Comparison of ENCODE assay signal across 21 cellular contexts in the genomic region with DNA sequence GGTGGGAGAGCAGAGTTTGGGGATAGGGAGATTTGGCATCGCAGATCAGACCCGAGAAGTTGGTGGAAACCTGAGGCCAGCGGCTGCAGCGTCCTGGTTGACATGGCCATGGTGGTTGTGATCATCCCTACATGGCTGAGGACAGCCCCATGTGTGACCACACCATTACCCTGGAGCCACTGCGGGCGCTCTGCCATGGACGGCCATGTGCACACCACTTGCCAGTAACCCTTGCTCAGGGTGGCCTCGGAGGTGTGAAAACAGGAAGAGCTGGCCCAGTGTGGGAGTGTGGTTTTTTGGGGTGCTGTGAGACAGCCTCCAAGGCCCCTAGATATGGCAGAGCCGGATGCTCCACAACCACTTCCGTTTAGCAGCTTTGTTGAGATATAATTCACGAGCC.
DNase-seq lines count a peak whose midpoint lies in the region; ATAC-seq and TF ChIP-seq lines count a peak whose summit lies in the region.
"Had no signal": no experiment of that assay in that cellular context is flagged by ENCODE, and none has a peak within 500 bp of the region (broad histone marks: within the 10 kb centered on the region; RNA-seq: fewer than 3 reads in every experiment).

No MANE protein-coding gene starts in this region.

- H3K4me2 ChIP-seq in osteoblast (ENCODE audit: insufficient read depth, low read length) = no peak overlapping the region
- H3K4me2 ChIP-seq: GM23338 had no signal

- TF ChIP-seq CTCF in CD8-positive, alpha-beta T cell (IDR thresholded peaks at IDR 0.05) = no peak
- no peak for TF ChIP-seq CTCF in osteoblast (IDR thresholded peaks at IDR 0.05; ENCODE audit: extremely low read depth, low read depth, low read length)

- H3K27ac Mint-ChIP-seq in CD8-positive, alpha-beta T cell = peak overlapping the region; percentile 22
- H3K27ac Mint-ChIP-seq: GM23338, nephron progenitor cell had no signal

- intact Hi-C loops in CD8-positive, alpha-beta T cell (cut with DNase I, micrococcal nuclease) = no loop called here

- no peak overlapping the region for H2AFZ ChIP-seq in osteoblast (ENCODE audit: low read length)
- H2AFZ ChIP-seq: GM23338 had no signal

- H3K9me3 Mint-ChIP-seq in CD8-positive, alpha-beta T cell = no peaks in the 10 kb centered on the region
- H3K9me3 Mint-ChIP-seq: GM23338, nephron progenitor cell had no signal

- no peaks in the 10 kb centered on the region for H3K79me2 ChIP-seq in osteoblast (ENCODE audit: insufficient read depth, low read length)

- H3K9me3 ChIP-seq in CD8-positive, alpha-beta T cell (ENCODE audit: low read length) = no peaks in the 10 kb centered on the region
- no peaks in the 10 kb centered on the region for H3K9me3 ChIP-seq in osteoblast (ENCODE audit: low read depth, low read length)
- H3K9me3 ChIP-seq: ascending aorta, heart left ventricle, sigmoid colon, testis had no signal

- no peaks in the 10 kb centered on the region for H4K20me1 ChIP-seq in osteoblast (ENCODE audit: insufficient read depth, low read length)

- POLR2A ChIA-PET in CD8-positive, alpha-beta T cell (lab: Charles Lee) = no interaction called here

- H3K4me1 ChIP-seq in CD8-positive, alpha-beta T cell (ENCODE audit: insufficient read depth, low read length) = no peaks in the 10 kb centered on the region
- peaks cover 3% of the 10 kb centered on the region for H3K4me1 ChIP-seq in osteoblast (ENCODE audit: insufficient read depth, low read length)
- H3K4me1 ChIP-seq: sigmoid colon had no signal

- ATAC-seq in CD8-positive, alpha-beta T cell = peak; percentile 77
- no peak for ATAC-seq in HG03196 (IDR thresholded peaks at IDR 0.05; ENCODE audit: unreplicated experiment)
- ATAC-seq in HG03095 (IDR thresholded peaks at IDR 0.05; ENCODE audit: unreplicated experiment) = no peak
- ATAC-seq: GM23338, heart left ventricle, Right ventricle myocardium inferior had no signal

- H3K36me3 ChIP-seq in CD8-positive, alpha-beta T cell (ENCODE audit: insufficient read depth, low read length) = no peaks in the 10 kb centered on the region
- H3K36me3 ChIP-seq in osteoblast (ENCODE audit: insufficient read depth, low read length) = no peaks in the 10 kb centered on the region
- H3K36me3 ChIP-seq: ascending aorta, heart left ventricle, sigmoid colon had no signal

- H3K36me3 Mint-ChIP-seq in CD8-positive, alpha-beta T cell = no peaks in the 10 kb centered on the region

- H3K4me3 ChIP-seq in CD8-positive, alpha-beta T cell (ENCODE audit: low read depth, low read length) = no peak overlapping the region
- no peak overlapping the region for H3K4me3 ChIP-seq in osteoblast (ENCODE audit: insufficient read depth, low read length)
- H3K4me3 ChIP-seq: ascending aorta, GM23338, heart left ventricle, sigmoid colon, testis had no signal

- peaks cover 16% of the 10 kb centered on the region for H3K4me1 Mint-ChIP-seq in CD8-positive, alpha-beta T cell (ENCODE audit: low read depth)
- H3K4me1 Mint-ChIP-seq: GM23338 had no signal

- no peak overlapping the region for H3K4me3 Mint-ChIP-seq in CD8-positive, alpha-beta T cell
- H3K4me3 Mint-ChIP-seq: GM23338, nephron progenitor cell had no signal

- H3K27me3 Mint-ChIP-seq in CD8-positive, alpha-beta T cell (ENCODE audit: low read depth) = peaks cover 12% of the 10 kb centered on the region

- no peak overlapping the region for H3K27ac ChIP-seq in CD8-positive, alpha-beta T cell (ENCODE audit: low read depth, low read length)
- no peak overlapping the region for H3K27ac ChIP-seq in osteoblast (ENCODE audit: low read depth, low read length)
- H3K27ac ChIP-seq: ascending aorta, heart left ventricle, sigmoid colon, testis had no signal

- H3K27me3 ChIP-seq in CD8-positive, alpha-beta T cell (ENCODE audit: insufficient read depth, low read length) = no peaks in the 10 kb centered on the region
- H3K27me3 ChIP-seq in osteoblast (ENCODE audit: insufficient read depth, low read length) = peaks cover 17% of the 10 kb centered on the region
- H3K27me3 ChIP-seq: ascending aorta, heart left ventricle, sigmoid colon, testis had no signal

- peak in 3 of 7 experiments; percentile 30 to 61 (median 45) for DNase-seq in CD8-positive, alpha-beta T cell
- DNase-seq in MV-4-11 (lab: John Stamatoyannopoulos, UW) = peak; percentile 33
- DNase-seq in activated effector memory CD4-positive, alpha-beta T cell treated with Interleukin-2 at 50 U/mL for 16 hours = peak; percentile 23
- peak; percentile 6 for DNase-seq in osteoblast (ENCODE audit: insufficient read length, low spot score, missing footprints)
- DNase-seq in GM03348 (ENCODE audit: low spot score) = no peak
- DNase-seq: activated CD4-positive, alpha-beta T cell treated with anti-CD3 and anti-CD28 coated beads for 48 hours; activated naive CD4-positive, alpha-beta T cell treated with Interleukin-2 at 50 U/mL for 16 hours; Kasumi-1; NCI-H1930; NCI-H2227 treated with DMSO at 0.1 percent for 48 hours; nephron progenitor cell; OCI-M1; SW 1271; testis had no signal

- CTCF ChIA-PET in CD8-positive, alpha-beta T cell (lab: Charles Lee) = interaction anchor here (0.9 kb wide), 1 partner anchor 23 kb away, joined by 3 read pairs; no protein-coding TSS in a partner anchor
